ENCODE assay signal across 8 cellular contexts in genomic region chr12:63222582-63222981, GRCh38.
"Had no signal": no experiment of that assay in that cellular context is flagged by ENCODE, and none has a peak within 500 bp of the region (broad histone marks: within the 10 kb centered on the region; RNA-seq: fewer than 3 reads in every experiment).

No MANE protein-coding gene starts in this region.

- H3K27ac ChIP-seq: GM23248, HL-60 had no signal

- H3K9me3 ChIP-seq: HAP-1 had no signal

- H3K4me3 ChIP-seq: GM23248, HAP-1 had no signal

- H3K4me1 ChIP-seq: HAP-1 had no signal

- DNase-seq: GM23248, GOT3, H7, HFFc6, IMR-90 had no signal

- ATAC-seq: HCT116 had no signal

- H3K36me3 ChIP-seq: HAP-1 had no signal

- H2AFZ ChIP-seq: GM23248 had no signal

- H3K9ac ChIP-seq: GM23248 had no signal
